ENCODE assay signal across 8 cellular contexts in the genomic region with DNA sequence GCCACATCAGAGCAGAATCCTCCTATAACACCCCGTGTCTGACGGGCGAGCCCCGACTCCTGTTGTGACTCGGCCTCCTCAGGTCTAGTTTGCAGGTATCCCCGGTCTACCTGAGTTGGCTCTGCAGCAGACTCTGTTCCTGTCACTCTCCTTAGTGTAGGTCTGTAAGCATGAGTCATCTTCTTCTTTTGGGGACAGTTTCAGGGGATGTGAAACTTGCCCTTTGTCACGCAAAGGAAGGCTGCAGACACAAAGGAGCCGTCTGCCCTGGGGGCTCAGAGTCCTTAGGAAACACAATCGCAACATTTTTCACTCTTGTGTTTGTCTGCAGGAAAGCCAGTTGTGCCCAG.
DNase-seq lines count a peak whose midpoint lies in the region; ATAC-seq and TF ChIP-seq lines count a peak whose summit lies in the region.

No MANE protein-coding gene starts in this region.

- intact Hi-C loops in mammary epithelial cell (cut with micrococcal nuclease) = no loop called here

- 64% methylated on average over 8 of the region's 9 CpGs for WGBS in mammary epithelial cell (ENCODE audit: low coverage, missing lambda C conversion rate)

- peaks cover 55% of the 10 kb centered on the region for H3K4me1 ChIP-seq in mammary epithelial cell (ENCODE audit: insufficient read depth, low read length)

- H3K27me3 ChIP-seq in mammary epithelial cell (ENCODE audit: insufficient read depth, low read length) = no peaks in the 10 kb centered on the region

- no peak overlapping the region for H3K4me2 ChIP-seq in mammary epithelial cell (ENCODE audit: insufficient read depth, low read depth, low read length)

- H3K9me3 Mint-ChIP-seq in stimulated activated naive B cell treated with anti-CD40 and anti-IgM and Interleukin-4, amounts not matched to agents 10 μg/mL and 1 μg/mL and 100 μg/mL, for 72 hours = no peaks in the 10 kb centered on the region

- no peak overlapping the region for H3K9ac ChIP-seq in mammary epithelial cell (ENCODE audit: insufficient read depth, low read length)

- H3K27ac ChIP-seq in mammary epithelial cell (ENCODE audit: insufficient read depth, low read depth, low read length) = peak overlapping the region; percentile 3

- peaks cover 16% of the 10 kb centered on the region for H4K20me1 ChIP-seq in mammary epithelial cell (ENCODE audit: insufficient read depth, low read length)

- peak overlapping the region; percentile 73 for H3K4me3 Mint-ChIP-seq in stimulated activated naive B cell treated with anti-CD40 and anti-IgM and Interleukin-4, amounts not matched to agents 10 μg/mL and 1 μg/mL and 100 μg/mL, for 72 hours

- H3K27me3 Mint-ChIP-seq in stimulated activated naive B cell treated with anti-CD40 and anti-IgM and Interleukin-4, amounts not matched to agents 10 μg/mL and 1 μg/mL and 100 μg/mL, for 72 hours = no peaks in the 10 kb centered on the region

- peak overlapping the region; percentile 94 for H3K27ac Mint-ChIP-seq in stimulated activated naive B cell treated with anti-CD40 and anti-IgM and Interleukin-4, amounts not matched to agents 10 μg/mL and 1 μg/mL and 100 μg/mL, for 72 hours

- DNase-seq in NB4 (ENCODE audit: low read depth) (peak; percentile 91), mammary epithelial cell (no peak), NCI-H2196 treated with DMSO at 0.1 percent for 48 hours (lab: John Stamatoyannopoulos, UW; ENCODE audit: unreplicated experiment) (no peak), hepatic stellate cell (ENCODE audit: low spot score) (no peak), NCI-H526 (lab: John Stamatoyannopoulos, UW) (no peak)
- DNase-seq in stimulated activated naive B cell treated with anti-CD40 and anti-IgM and Interleukin-4, amounts not matched to agents 10 μg/mL and 1 μg/mL and 100 μg/mL, for 72 hours = peak; percentile 80

- H2AFZ ChIP-seq in mammary epithelial cell (ENCODE audit: low read depth, low read length) = no peak overlapping the region

- CTCF ChIA-PET in mammary epithelial cell (lab: Charles Lee; ENCODE audit: low non-redundant PET) = no interaction called here

- peaks cover 99% of the 10 kb centered on the region for H3K79me2 ChIP-seq in mammary epithelial cell (ENCODE audit: insufficient read depth, low read length)

- TF ChIP-seq CTCF in NB4 (IDR thresholded peaks at IDR 0.05; ENCODE audit: low read depth, low read length) (no peak), mammary epithelial cell (conservative IDR thresholded peaks at IDR 0.05 in 1 of 2, IDR thresholded peaks at IDR 0.05 in 1 of 2; ENCODE audit: extremely low read depth in 1 of 2, insufficient read depth in 1 of 2, low read depth in 1 of 2, low read length in 2 of 2) (no peak)

- dilution Hi-C loops in mammary epithelial cell (cut with HindIII; ENCODE audit: low sequenced_read_pairs) = no loop called here

- peaks cover 54 to 87% of the 10 kb centered on the region in 2 donors for H3K4me1 Mint-ChIP-seq in stimulated activated naive B cell treated with anti-CD40 and anti-IgM and Interleukin-4, amounts not matched to agents 10 μg/mL and 1 μg/mL and 100 μg/mL, for 72 hours

- no TSS peak for BruUV-seq in mammary epithelial cell (replicated peaks; lab: Mats Ljungman, UMichigan)

- peaks cover 68 to 83% of the 10 kb centered on the region in 2 donors for H3K36me3 Mint-ChIP-seq in stimulated activated naive B cell treated with anti-CD40 and anti-IgM and Interleukin-4, amounts not matched to agents 10 μg/mL and 1 μg/mL and 100 μg/mL, for 72 hours

- peak; percentile 77 for ATAC-seq in GM18520 (IDR thresholded peaks at IDR 0.05; ENCODE audit: unreplicated experiment)
- ATAC-seq in HG02588 (IDR thresholded peaks at IDR 0.05; ENCODE audit: unreplicated experiment) = peak; percentile 86
- peak; percentile 87 to 89 for ATAC-seq in stimulated activated naive B cell treated with anti-CD40 and anti-IgM and Interleukin-4, amounts not matched to agents 10 μg/mL and 1 μg/mL and 100 μg/mL, for 72 hours (replicated peaks)

- peaks cover 61% of the 10 kb centered on the region for H3K36me3 ChIP-seq in mammary epithelial cell (ENCODE audit: insufficient read depth, low read length)

- H3K4me3 ChIP-seq in NB4 (ENCODE audit: low read depth, low read length) (peak overlapping the region; percentile 13), mammary epithelial cell (replicated peaks in 1 of 3; ENCODE audit: insufficient read depth in 1 of 3, low read depth in 2 of 3, low read length in 3 of 3) (no peak overlapping the region)

- no peaks in the 10 kb centered on the region for H3K9me3 ChIP-seq in mammary epithelial cell (replicated peaks; ENCODE audit: insufficient read depth, low read length)

- TF ChIP-seq POLR2A in NB4 (IDR thresholded peaks at IDR 0.05; ENCODE audit: extremely low read depth, insufficient read length) = no peak

- in situ Hi-C loops in mammary epithelial cell (cut with MboI; ENCODE audit: low sequenced_read_pairs in 2 of 2) = loop anchor here in 1 of 2 donors (10.0 kb wide), 1 partner anchor 979 kb away; no protein-coding TSS in a partner anchor

Comparison
In these comparisons a context has a peak if more than half of its experiments do, and no peak if none do; other contexts are left out.
1. DNase-seq: peak in NB4 (single experiment) and stimulated activated naive B cell treated with anti-CD40 and anti-IgM and Interleukin-4, amounts not matched to agents 10 μg/mL and 1 μg/mL and 100 μg/mL, for 72 hours (single experiment); none in mammary epithelial cell (single experiment), NCI-H2196 treated with DMSO at 0.1 percent for 48 hours (single experiment), hepatic stellate cell (single experiment) and NCI-H526 (0 of 2).
2. Peak in every context shown above with its lines, with median percentiles within 50 percentile points of each other: ATAC-seq.